ENCODE assay signal across 18 cellular contexts in genomic region chr14:95056476-95056875, GRCh38.
DNase-seq lines count a peak whose midpoint lies in the region; ATAC-seq and TF ChIP-seq lines count a peak whose summit lies in the region.
"Had no signal": no experiment of that assay in that cellular context is flagged by ENCODE, and none has a peak within 500 bp of the region (broad histone marks: within the 10 kb centered on the region; RNA-seq: fewer than 3 reads in every experiment).

No MANE protein-coding gene starts in this region.

- TF ChIP-seq POLR2A in vagina (IDR thresholded peaks at IDR 0.05) = no peak

- H3K27me3 ChIP-seq in DND-41 (ENCODE audit: insufficient read depth, low read length, poor library complexity) (no peaks in the 10 kb centered on the region), neuronal stem cell (ENCODE audit: control insufficient read depth in 3 of 3, insufficient read depth in 3 of 3, low read depth in 1 of 3, low read length in 3 of 3) (no peaks in the 10 kb centered on the region), vagina (no peaks in the 10 kb centered on the region)

- DNase-seq in DND-41 (no peak), NCI-H1105 treated with DMSO at 0.1 percent for 48 hours (lab: John Stamatoyannopoulos, UW) (peak; percentile 94), NCI-H345 treated with DMSO at 0.1 percent for 48 hours (lab: John Stamatoyannopoulos, UW; ENCODE audit: unreplicated experiment) (peak; percentile 93), neuronal stem cell (ENCODE audit: low spot score) (no peak), inferior parietal cortex (ENCODE audit: extremely low spot score) (no peak), vagina (ENCODE audit: extremely low spot score in 2 of 2) (no peak)
- DNase-seq: activated B cell treated with CpG ODN at 0.5 μM for 24 hours; activated CD8-positive, alpha-beta T cell treated with anti-CD3 and anti-CD28 coated beads, Interleukin-2, amount 10 ng/mL, durations not matched to agents 7 days and 5 days; activated T-cell treated with anti-CD3 and anti-CD28 coated beads, Interleukin-2, amount 50 U/mL, for 48 hours; endodermal cell; Kasumi-1; lower lobe of right lung; naive thymus-derived CD4-positive, alpha-beta T cell; NCI-H2171 treated with DMSO at 0.1 percent for 48 hours; SHP77; stimulated activated CD4-positive, alpha-beta T cell treated with anti-CD3 and anti-CD28 coated beads, Interleukin-2, amount 100 ng/mL, for 48 hours; T-helper 17 cell had no signal

- H2AK5ac ChIP-seq in neuronal stem cell (ENCODE audit: low read depth, low read length) = no peak overlapping the region

- H2BK12ac ChIP-seq in neuronal stem cell (ENCODE audit: low read length) = no peak overlapping the region

- H2BK15ac ChIP-seq in neuronal stem cell (ENCODE audit: low read length) = no peak overlapping the region

- H3K14ac ChIP-seq in neuronal stem cell (ENCODE audit: low read length) = peak overlapping the region; percentile 75

- intact Hi-C loops in vagina (cut with DNase I) = no loop called here

- H2AFZ ChIP-seq in DND-41 (ENCODE audit: low read depth, low read length) (no peak overlapping the region), neuronal stem cell (ENCODE audit: low read length) (no peak overlapping the region)

- no peaks in the 10 kb centered on the region for H4K20me1 ChIP-seq in DND-41 (ENCODE audit: insufficient read depth, low read length)

- H3K36me3 ChIP-seq in DND-41 (ENCODE audit: insufficient read depth, low read length) (no peaks in the 10 kb centered on the region), neuronal stem cell (replicated peaks in 1 of 2; ENCODE audit: control insufficient read depth in 2 of 2, insufficient read depth in 2 of 2, low read length in 2 of 2) (no peaks in the 10 kb centered on the region), vagina (no peaks in the 10 kb centered on the region)
- H3K36me3 ChIP-seq: lower lobe of right lung had no signal

- no peaks in the 10 kb centered on the region for H3K9me3 ChIP-seq in DND-41 (ENCODE audit: insufficient read depth, low read length, severe bottlenecking)
- H3K9me3 ChIP-seq in neuronal stem cell (replicated peaks in 1 of 2; ENCODE audit: control insufficient read depth in 2 of 2, insufficient read depth in 1 of 2, low read depth in 1 of 2, low read length in 2 of 2) = no peaks in the 10 kb centered on the region
- H3K9me3 ChIP-seq in vagina = no peaks in the 10 kb centered on the region
- H3K9me3 ChIP-seq: lower lobe of right lung had no signal

- peak overlapping the region; percentile 62 for H3K18ac ChIP-seq in neuronal stem cell (ENCODE audit: low read length)

- H4K8ac ChIP-seq in neuronal stem cell (ENCODE audit: low read depth, low read length) = no peak overlapping the region

- H3K9ac ChIP-seq in DND-41 (ENCODE audit: low read depth, low read length) (no peak overlapping the region), neuronal stem cell (ENCODE audit: low read depth, low read length, poor library complexity) (no peak overlapping the region)

- H3K4me2 ChIP-seq in DND-41 (ENCODE audit: insufficient read depth, low read length) (no peak overlapping the region), neuronal stem cell (ENCODE audit: insufficient read depth, low read length, poor library complexity, severe bottlenecking) (no peak overlapping the region)

- no peaks in the 10 kb centered on the region for H3K79me1 ChIP-seq in neuronal stem cell (ENCODE audit: low read depth, low read length)

- H3K4me1 ChIP-seq in DND-41 (ENCODE audit: insufficient read depth, low read length) (peaks cover 59% of the 10 kb centered on the region), neuronal stem cell (ENCODE audit: control insufficient read depth in 2 of 2, insufficient read depth in 1 of 2, low read depth in 1 of 2, low read length in 2 of 2) (peaks cover 0 to 9% of the 10 kb centered on the region in 2 donors), vagina (no peaks in the 10 kb centered on the region)
- H3K4me1 ChIP-seq: lower lobe of right lung had no signal

- no peak overlapping the region for H2BK5ac ChIP-seq in neuronal stem cell (ENCODE audit: low read length)

- H3K23ac ChIP-seq in neuronal stem cell (ENCODE audit: low read depth, low read length, poor library complexity) = no peak overlapping the region

- H3K27ac ChIP-seq in DND-41 (ENCODE audit: low read length) (peak overlapping the region; percentile 85), neuronal stem cell (replicated peaks; ENCODE audit: low read length) (no peak overlapping the region), vagina (no peak overlapping the region)
- H3K27ac ChIP-seq: lower lobe of right lung had no signal

- H3K4ac ChIP-seq in neuronal stem cell (ENCODE audit: low read length) = no peak overlapping the region

- no peak overlapping the region for H2BK120ac ChIP-seq in neuronal stem cell (ENCODE audit: low read depth, low read length)

- TF ChIP-seq CTCF in DND-41 (IDR thresholded peaks at IDR 0.05; ENCODE audit: borderline replicate concordance, extremely low read depth, low read length, poor library complexity, severe bottlenecking) (no peak), vagina (IDR thresholded peaks at IDR 0.05) (no peak)

- no peaks in the 10 kb centered on the region for H3K79me2 ChIP-seq in DND-41 (ENCODE audit: insufficient read depth, low read length)

- ATAC-seq in DND-41 (ENCODE audit: insufficient read depth, low read depth) (no peak), HG03571 (IDR thresholded peaks at IDR 0.05; ENCODE audit: unreplicated experiment) (no peak)
- ATAC-seq: activated CD8-positive, alpha-beta T cell treated with anti-CD3 and anti-CD28 coated beads, Interleukin-2, amount 10 ng/mL, durations not matched to agents 7 days and 5 days; lower lobe of right lung; naive thymus-derived CD4-positive, alpha-beta T cell; T-helper 17 cell had no signal

- H3K4me3 ChIP-seq in DND-41 (ENCODE audit: low read depth in 1 of 2, low read length in 2 of 2) (no peak overlapping the region), neuronal stem cell (ENCODE audit: low read length in 2 of 2) (no peak overlapping the region), vagina (no peak overlapping the region)
- H3K4me3 ChIP-seq: lower lobe of right lung had no signal

- no CpG with 5 or more reads among the region's 10 CpGs for WGBS in neuronal stem cell (ENCODE audit: extremely low coverage in 2 of 2, insufficient read length in 2 of 2, insufficient replicate concordance in 1 of 2), 2 donors

- H4K91ac ChIP-seq in neuronal stem cell (ENCODE audit: low read depth, low read length, poor library complexity) = no peak overlapping the region

Comparison
In these comparisons a context has a peak if more than half of its experiments do, and no peak if none do; other contexts are left out.
1. DNase-seq: peak in NCI-H1105 treated with DMSO at 0.1 percent for 48 hours (single experiment) and NCI-H345 treated with DMSO at 0.1 percent for 48 hours (single experiment); none in DND-41 (single experiment), neuronal stem cell (single experiment), inferior parietal cortex (single experiment) and vagina (0 of 2).